ENCODE assay signal across 9 cellular contexts in genomic region chr20:13009682-13010406, GRCh38. TPM values are rescaled to one million over a fixed set of nuclear protein-coding genes. Genes with fewer than 3 reads are reported as not detected.
A peak's percentile ranks its signal among the peaks of the same experiment; 100 is the strongest.
DNase-seq lines count a peak whose midpoint lies in the region; ATAC-seq, FAIRE-seq and TF ChIP-seq lines count a peak whose summit lies in the region.
"Had no signal": no experiment of that assay in that cellular context is flagged by ENCODE, and none has a peak within 500 bp of the region (broad histone marks: within the 10 kb centered on the region; RNA-seq: fewer than 3 reads in every experiment).

No MANE protein-coding gene starts in this region.

- TF ChIP-seq POLR2A in GM12878 (IDR thresholded peaks at IDR 0.05; ENCODE audit: low read depth, low read length) (no peak), erythroblast (IDR thresholded peaks at IDR 0.05; ENCODE audit: low read length) (no peak)

- no peaks in the 10 kb centered on the region for H4K20me1 ChIP-seq in GM12878 (ENCODE audit: control insufficient read depth, insufficient read depth)

- H3K4me1 ChIP-seq in GM12878 (ENCODE audit: control insufficient read depth, insufficient read depth, low read length), result peaks cover 16% of the 10 kb centered on the region

- DNase-seq in activated CD4-positive, alpha-beta T cell treated with anti-CD3 and anti-CD28 coated beads, Interleukin-2, amount 10 ng/mL, durations not matched to agents 7 days and 5 days, result peak; percentile 9
- DNase-seq in activated CD4-positive, alpha-beta T cell treated with anti-CD3 and anti-CD28 coated beads for 4 hours, result no peak
- peak; percentile 93 for DNase-seq in HCEC 1CT
- DNase-seq in M059J (ENCODE audit: low read depth), result peak; percentile 97
- peak; percentile 77 for DNase-seq in GM12878 (ENCODE audit: low read depth, low spot score)
- DNase-seq in iris pigment epithelial cell (ENCODE audit: low read depth), result peak; percentile 85
- peak; percentile 57 for DNase-seq in smooth muscle cell of the brain vasculature (ENCODE audit: low read depth, low spot score)
- no peak for DNase-seq in erythroblast (lab: John Stamatoyannopoulos, UW)

- H2AFZ ChIP-seq in GM12878 (ENCODE audit: control insufficient read depth, low read depth, low read length), result no peak overlapping the region

- no peaks in the 10 kb centered on the region for H3K79me2 ChIP-seq in GM12878 (ENCODE audit: control insufficient read depth, insufficient read depth, low read length)

- CTCF ChIA-PET in activated CD4-positive, alpha-beta T cell treated with anti-CD3 and anti-CD28 coated beads, Interleukin-2, amount 10 ng/mL, durations not matched to agents 7 days and 5 days (lab: Charles Lee), result no interaction called here
- CTCF ChIA-PET in GM12878 (lab: Yijun Ruan, JAX), result no interaction called here

- H3K27me3 Mint-ChIP-seq in activated CD4-positive, alpha-beta T cell treated with anti-CD3 and anti-CD28 coated beads, Interleukin-2, amount 10 ng/mL, durations not matched to agents 7 days and 5 days, result peaks cover 2% of the 10 kb centered on the region

- TF ChIP-seq RAD21 in GM12878 (IDR thresholded peaks at IDR 0.05; ENCODE audit: insufficient read depth, low read depth, low read length), result no peak

- peak overlapping the region; percentile 42 for H3K4me3 Mint-ChIP-seq in activated CD4-positive, alpha-beta T cell treated with anti-CD3 and anti-CD28 coated beads, Interleukin-2, amount 10 ng/mL, durations not matched to agents 7 days and 5 days

- H3K9ac ChIP-seq in GM12878 (ENCODE audit: control insufficient read depth, insufficient read depth, low read length), result no peak overlapping the region

- FAIRE-seq in GM12878 (lab: Jason Lieb, UNC), result peak; percentile 92
- FAIRE-seq: G401.6 had no signal

- WGBS in GM12878 (ENCODE audit: insufficient coverage, insufficient replicate concordance, low lambda C conversion rate, missing lambda C conversion rate), result 0% methylated on average over 6 of the region's 6 CpGs

- no TSS peak for BruUV-seq in GM12878 (replicated peaks; lab: Mats Ljungman, UMichigan)

- intact Hi-C loops in GM12878 (cut with micrococcal nuclease; ENCODE audit: unreplicated experiment), result loop anchor here (1.0 kb wide), 1 partner anchor 30 kb away; no protein-coding TSS in a partner anchor

- H3K9me3 Mint-ChIP-seq in activated CD4-positive, alpha-beta T cell treated with anti-CD3 and anti-CD28 coated beads, Interleukin-2, amount 10 ng/mL, durations not matched to agents 7 days and 5 days, result no peaks in the 10 kb centered on the region

- no peak overlapping the region for H3K4me3 ChIP-seq in GM12878

- TF ChIP-seq EP300 in GM12878 (IDR thresholded peaks at IDR 0.05; ENCODE audit: borderline replicate concordance in 1 of 2, control insufficient read depth in 1 of 2, low read depth in 2 of 2, low read length in 2 of 2), result peak; percentile 43 to 75; a peak in 2 of 4 replicates

- no peaks in the 10 kb centered on the region for H3K27me3 ChIP-seq in GM12878 (replicated peaks in 1 of 2; ENCODE audit: control insufficient read depth in 2 of 2, insufficient read depth in 2 of 2, low read length in 1 of 2)

- H3K9me3 ChIP-seq in GM12878 (replicated peaks; ENCODE audit: control insufficient read depth, insufficient read depth, low read length), result no peaks in the 10 kb centered on the region

- POLR2A ChIA-PET in activated CD4-positive, alpha-beta T cell treated with anti-CD3 and anti-CD28 coated beads, Interleukin-2, amount 10 ng/mL, durations not matched to agents 7 days and 5 days (lab: Charles Lee), result no interaction called here
- POLR2A ChIA-PET in GM12878 (lab: Charles Lee), result no interaction called here

- no peaks in the 10 kb centered on the region for H3K36me3 ChIP-seq in GM12878 (ENCODE audit: control insufficient read depth in 2 of 2, insufficient read depth in 2 of 2, low read length in 1 of 2)

- H3K36me3 Mint-ChIP-seq in activated CD4-positive, alpha-beta T cell treated with anti-CD3 and anti-CD28 coated beads, Interleukin-2, amount 10 ng/mL, durations not matched to agents 7 days and 5 days (ENCODE audit: low read depth), result no peaks in the 10 kb centered on the region

- peak overlapping the region; percentile 54 for H3K4me2 ChIP-seq in GM12878 (ENCODE audit: control insufficient read depth, insufficient read depth)

- no peak overlapping the region for H3K27ac ChIP-seq in GM12878 (ENCODE audit: control insufficient read depth, insufficient read depth)

- SMC1A ChIA-PET in GM12878 (lab: Charles Lee; ENCODE audit: uncharacterized antibody, unreplicated experiment), result interaction anchor here (0.6 kb wide), 2 partner anchors 29 to 95 kb away, joined by 3 to 4 read pairs; no protein-coding TSS in a partner anchor

- ATAC-seq in GM12878, result peak; percentile 96

- in situ Hi-C loops in GM12878 (cut with MboI), result no loop called here

- peaks cover 28% of the 10 kb centered on the region for H3K4me1 Mint-ChIP-seq in activated CD4-positive, alpha-beta T cell treated with anti-CD3 and anti-CD28 coated beads, Interleukin-2, amount 10 ng/mL, durations not matched to agents 7 days and 5 days

- no peak for TF ChIP-seq CTCF in GM12878 (IDR thresholded peaks at IDR 0.05 in 2 of 3, conservative IDR thresholded peaks at IDR 0.05 in 1 of 3; ENCODE audit: control insufficient read depth in 2 of 3, extremely low read depth in 1 of 3, insufficient read depth in 1 of 3, low read depth in 3 of 3, low read length in 3 of 3)

- RAD21 ChIA-PET in GM12878 (lab: Charles Lee; ENCODE audit: unreplicated experiment), result no interaction called here

- H3K27ac Mint-ChIP-seq in activated CD4-positive, alpha-beta T cell treated with anti-CD3 and anti-CD28 coated beads, Interleukin-2, amount 10 ng/mL, durations not matched to agents 7 days and 5 days, result peak overlapping the region; percentile 78

TF ChIP-seq in GM12878, 131 proteins besides CTCF, POLR2A, EP300 and RAD21 (continues in another document):
- TF ChIP-seq KLF5 (IDR thresholded peaks at IDR 0.05; ENCODE audit: partially characterized antibody) (no peak), MEF2B (IDR thresholded peaks at IDR 0.05; ENCODE audit: partially characterized antibody, poor library complexity, severe bottlenecking) (peak; percentile 41), CREM (IDR thresholded peaks at IDR 0.05; ENCODE audit: low read depth) (peak; percentile 87), JUND (IDR thresholded peaks at IDR 0.05; ENCODE audit: low read depth, low read length) (no peak), CBX3 (IDR thresholded peaks at IDR 0.05; ENCODE audit: borderline replicate concordance, low read depth) (no peak), CEBPB (IDR thresholded peaks at IDR 0.05; ENCODE audit: borderline replicate concordance in 1 of 2, low read depth in 2 of 2, low read length in 2 of 2) (no peak), SMC3 (IDR thresholded peaks at IDR 0.05; ENCODE audit: borderline replicate concordance, low read length) (no peak), NKRF (conservative IDR thresholded peaks at IDR 0.05) (no peak), SMAD1 (IDR thresholded peaks at IDR 0.05; ENCODE audit: low read depth, partially characterized antibody) (peak; percentile 67), HDAC2 (IDR thresholded peaks at IDR 0.05) (no peak)
- TF ChIP-seq, protein P1, sequence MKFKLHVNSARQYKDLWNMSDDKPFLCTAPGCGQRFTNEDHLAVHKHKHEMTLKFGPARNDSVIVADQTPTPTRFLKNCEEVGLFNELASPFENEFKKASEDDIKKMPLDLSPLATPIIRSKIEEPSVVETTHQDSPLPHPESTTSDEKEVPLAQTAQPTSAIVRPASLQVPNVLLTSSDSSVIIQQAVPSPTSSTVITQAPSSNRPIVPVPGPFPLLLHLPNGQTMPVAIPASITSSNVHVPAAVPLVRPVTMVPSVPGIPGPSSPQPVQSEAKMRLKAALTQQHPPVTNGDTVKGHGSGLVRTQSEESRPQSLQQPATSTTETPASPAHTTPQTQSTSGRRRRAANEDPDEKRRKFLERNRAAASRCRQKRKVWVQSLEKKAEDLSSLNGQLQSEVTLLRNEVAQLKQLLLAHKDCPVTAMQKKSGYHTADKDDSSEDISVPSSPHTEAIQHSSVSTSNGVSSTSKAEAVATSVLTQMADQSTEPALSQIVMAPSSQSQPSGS (IDR thresholded peaks at IDR 0.05; ENCODE audit: low read length), result peak; percentile 78

RNA-seq across cellular contexts. Expression of gene SPTLC3, which starts 1.1 kb away (rescaled TPM):
- 1 to 10 TPM; 1.1 to 1.2 TPM for total RNA-seq in activated CD4-positive, alpha-beta T cell treated with anti-CD3 and anti-CD28 coated beads, Interleukin-2, amount 10 ng/mL, durations not matched to agents 7 days and 5 days
- 3.0 and 9.2 TPM in 2 replicates for total RNA-seq in M059J (2014; rRNA removed; shearing (Covaris generic))
- total RNA-seq in GM12878 (2013; cell fraction: nucleolus; rRNA removed), result 0.07 and 0.10 TPM in 2 replicates
- total RNA-seq in GM12878 (2014; rRNA removed), result 0.06 and 0.11 TPM in 2 replicates
- total RNA-seq in GM12878 (2014; rRNA removed; fragmentation: Illumina TruSeq; extraction: Trizol), result not detected in 2 replicates
- total RNA-seq in GM12878 (2021), result 0.05 TPM in 1 of 2 replicates, not detected in the other
- not detected for polyA plus RNA-seq in GM12878 (2011; ENCODE audit: low read depth)
- polyA plus RNA-seq in GM12878 (2011; rRNA removed), result 0.04 and 0.06 TPM in 2 replicates
- polyA plus RNA-seq in GM12878 (2011; cell fraction: cytosol; rRNA removed), result 0.02 TPM in 1 of 2 replicates, not detected in the other
- not detected in 2 replicates for polyA plus RNA-seq in GM12878 (2011; cell fraction: nucleus; rRNA removed)
- polyA plus RNA-seq in GM12878 (2012), result 0.01 TPM in 1 of 2 replicates, not detected in the other
- 0.05 TPM in 1 of 2 replicates, not detected in the other for polyA plus RNA-seq in GM12878 (2014; fragmentation: Illumina TruSeq; extraction: Trizol)
- not detected for polyA plus RNA-seq in GM12878 (2014; fragmentation: Nextera tagmentation; extraction: Ambion mirVana)
- 0.29 TPM in 1 of 2 replicates, not detected in the other for polyA plus RNA-seq in GM12878 (2014; rRNA removed)
- polyA plus RNA-seq in GM12878 (2016; fragmentation: Nextera tagmentation; extraction: Ambion mirVana), result not detected
- 0.05 and 0.07 TPM in 2 replicates for polyA minus RNA-seq in GM12878 (2011; rRNA and poly(A)+ RNA removed)
- not detected in 2 replicates for polyA minus RNA-seq in GM12878 (2011; cell fraction: cytosol; rRNA and poly(A)+ RNA removed)
- not detected in 2 replicates for polyA minus RNA-seq in GM12878 (2011; cell fraction: nucleus; rRNA and poly(A)+ RNA removed)

Comparison
In these comparisons a context has a peak if more than half of its experiments do, and no peak if none do; other contexts are left out.
1. DNase-seq: peak in activated CD4-positive, alpha-beta T cell treated with anti-CD3 and anti-CD28 coated beads, Interleukin-2, amount 10 ng/mL, durations not matched to agents 7 days and 5 days (single experiment), HCEC 1CT (single experiment), M059J (single experiment), GM12878 (single experiment), iris pigment epithelial cell (single experiment) and smooth muscle cell of the brain vasculature (single experiment); none in activated CD4-positive, alpha-beta T cell treated with anti-CD3 and anti-CD28 coated beads for 4 hours (0 of 2) and erythroblast (0 of 2).